Comparison of ENCODE assay signal across 18 cellular contexts in genomic region chr7:1386623-1387220, GRCh38.
DNase-seq lines count a peak whose midpoint lies in the region; ATAC-seq, FAIRE-seq and TF ChIP-seq lines count a peak whose summit lies in the region.
"Had no signal": no experiment of that assay in that cellular context is flagged by ENCODE, and none has a peak within 500 bp of the region (broad histone marks: within the 10 kb centered on the region; RNA-seq: fewer than 3 reads in every experiment).

No MANE protein-coding gene starts in this region.

- H3K27me3 Mint-ChIP-seq in CD14-positive monocyte (ENCODE audit: low read depth in 3 of 3) = peaks cover 21 to 41% (median 29%) of the 10 kb centered on the region in 3 donors

- no peaks in the 10 kb centered on the region for H3K36me3 Mint-ChIP-seq in CD14-positive monocyte

- H3K9me3 ChIP-seq in K562 (replicated peaks; ENCODE audit: control insufficient read depth, insufficient read depth, low read depth, low read length) (no peaks in the 10 kb centered on the region), Karpas-422 (ENCODE audit: low read length) (peaks cover 5% of the 10 kb centered on the region)
- H3K9me3 ChIP-seq: psoas muscle, upper lobe of right lung had no signal

- H3K9me2 ChIP-seq in Karpas-422 (replicated peaks; ENCODE audit: insufficient read depth, low read length) = no peaks in the 10 kb centered on the region

- ATAC-seq in K562 = no peak; the same call in 2 of the 3 replicates
- ATAC-seq: activated CD4-positive, CD25-positive, alpha-beta regulatory T cell treated with anti-CD3 and anti-CD28 coated beads, Interleukin-2, amount 50 U/mL, for 24 hours; left lung; psoas muscle had no signal

- H3K9me1 ChIP-seq in K562 (ENCODE audit: control insufficient read depth, insufficient read depth, low read length) = no peaks in the 10 kb centered on the region

- no peak for TF ChIP-seq EP300 in K562 (IDR thresholded peaks at IDR 0.05; ENCODE audit: low read length)

- H2AFZ ChIP-seq in K562 (ENCODE audit: low read depth, low read length) = no peak overlapping the region
- no peak overlapping the region for H2AFZ ChIP-seq in Karpas-422 (ENCODE audit: low read length)

- H3K4me3 ChIP-seq in K562 (no peak overlapping the region), Karpas-422 (ENCODE audit: low read length) (no peak overlapping the region)
- H3K4me3 ChIP-seq: left lung, psoas muscle, upper lobe of right lung had no signal

- H3K27me3 ChIP-seq in K562 (ENCODE audit: control insufficient read depth in 2 of 2, insufficient read depth in 2 of 2, low read length in 2 of 2) (peaks cover 38 to 67% of the 10 kb centered on the region in 2 experiments; a peak in 4 of 5 replicates), Karpas-422 (ENCODE audit: low read length) (peaks cover 6% of the 10 kb centered on the region; the same call in 1 of the 2 replicates)

- H4K20me1 ChIP-seq in K562 (replicated peaks; ENCODE audit: control insufficient read depth, insufficient read depth, low read length) (no peaks in the 10 kb centered on the region), Karpas-422 (ENCODE audit: insufficient read depth, low read depth, low read length) (no peaks in the 10 kb centered on the region)

- no peak for TF ChIP-seq POLR2A in K562 (conservative IDR thresholded peaks at IDR 0.05)

- no peaks in the 10 kb centered on the region for H3K79me2 ChIP-seq in K562 (ENCODE audit: control insufficient read depth, insufficient read depth, low read length)
- H3K79me2 ChIP-seq in Karpas-422 (ENCODE audit: low read length) = no peaks in the 10 kb centered on the region

- CTCF ChIA-PET in K562 (lab: Yijun Ruan, JAX; ENCODE audit: low intra/inter-chr PET ratio) = no interaction called here

- no peak overlapping the region for H3K27ac Mint-ChIP-seq in CD14-positive monocyte
- H3K27ac Mint-ChIP-seq: activated naive CD8-positive, alpha-beta T cell; CD4-positive, alpha-beta memory T cell had no signal

- WGBS in K562 (ENCODE audit: insufficient coverage, low coverage, missing lambda C conversion rate) = 2% methylated on average over 21 of the region's 25 CpGs

- DNase-seq in NCI-H1417 (lab: John Stamatoyannopoulos, UW) (peak in 2 of 3 experiments; percentile 91 to 92), NCI-H1417 treated with DMSO at 0.1 percent for 48 hours (lab: John Stamatoyannopoulos, UW) (no peak), Ammon's horn (ENCODE audit: low spot score) (peak; percentile 18), NCI-H1105 (lab: John Stamatoyannopoulos, UW) (peak; percentile 70), K562 (ENCODE audit: extremely low read depth in 1 of 4, low spot score in 3 of 4) (no peak), CD14-positive monocyte (ENCODE audit: low spot score) (no peak), Karpas-422 (no peak), activated T-cell treated with anti-CD3 and anti-CD28 coated beads for 4 hours (no peak)
- DNase-seq: activated T-cell treated with anti-CD3 and anti-CD28 coated beads, Interleukin-2, amount 50 U/mL, for 48 hours; brain microvascular endothelial cell; CD4-positive, alpha-beta memory T cell; cortex of kidney; left lung; psoas muscle; stimulated activated CD4-positive, alpha-beta T cell treated with anti-CD3 and anti-CD28 coated beads, Interleukin-4, amount 100 ng/mL, for 4 hours; upper lobe of right lung had no signal

- H3K4me1 ChIP-seq in K562 (replicated peaks in 1 of 2; ENCODE audit: control insufficient read depth in 2 of 2, insufficient read depth in 2 of 2, low read length in 2 of 2) (peaks cover 0 to 24% of the 10 kb centered on the region in 2 experiments; a peak in 1 of 5 replicates), Karpas-422 (ENCODE audit: low read length) (no peaks in the 10 kb centered on the region)
- H3K4me1 ChIP-seq: left lung, psoas muscle, upper lobe of right lung had no signal

- POLR2A ChIA-PET in K562 (lab: Yijun Ruan, JAX) = no interaction called here

- H3K9ac ChIP-seq in K562 (ENCODE audit: insufficient read depth in 1 of 2, low read depth in 2 of 2, low read length in 2 of 2) (no peak overlapping the region), Karpas-422 (ENCODE audit: low read length) (no peak overlapping the region)

- H3K9me3 Mint-ChIP-seq in CD14-positive monocyte = peaks cover 0 to 8% (median 5%) of the 10 kb centered on the region in 7 donors

- intact Hi-C loops in K562 (cut with micrococcal nuclease) (no loop called here), CD14-positive monocyte (cut with micrococcal nuclease) (no loop called here)

- in situ Hi-C loops in K562 (cut with MboI) = no loop called here

- H3K4me3 Mint-ChIP-seq in CD14-positive monocyte = no peak overlapping the region
- H3K4me3 Mint-ChIP-seq: activated naive CD8-positive, alpha-beta T cell had no signal

- TF ChIP-seq RAD21 in K562 (CRISPR knock-in tag; conservative IDR thresholded peaks at IDR 0.05 in 1 of 2, IDR thresholded peaks at IDR 0.05 in 1 of 2) = no peak

- no peak for FAIRE-seq in K562 (lab: Jason Lieb, UNC)

- H3K4me2 ChIP-seq in K562 (ENCODE audit: insufficient read depth, low read length) (no peak overlapping the region), Karpas-422 (ENCODE audit: low read depth, low read length, poor library complexity, severe bottlenecking) (no peak overlapping the region)

- H3K4me1 Mint-ChIP-seq in CD14-positive monocyte = no peaks in the 10 kb centered on the region

- H3K36me3 ChIP-seq in K562 (ENCODE audit: control insufficient read depth, insufficient read depth, low read length) (no peaks in the 10 kb centered on the region), Karpas-422 (ENCODE audit: insufficient read depth, low read length) (no peaks in the 10 kb centered on the region)
- H3K36me3 ChIP-seq: brain microvascular endothelial cell, left lung, upper lobe of right lung had no signal

- no TSS peak for BruUV-seq in K562 (replicated peaks; lab: Mats Ljungman, UMichigan)

- TF ChIP-seq CTCF in K562 (IDR thresholded peaks at IDR 0.05 in 2 of 3, conservative IDR thresholded peaks at IDR 0.05 in 1 of 3; ENCODE audit: insufficient read depth in 2 of 3, low read depth in 1 of 3, low read length in 3 of 3) (no peak), CD14-positive monocyte (IDR thresholded peaks at IDR 0.05) (no peak)

- H3K27ac ChIP-seq in K562 (ENCODE audit: extremely low read depth, low read depth, low read length) (no peak overlapping the region), Karpas-422 (ENCODE audit: low read length) (no peak overlapping the region)
- H3K27ac ChIP-seq: brain microvascular endothelial cell, left lung, psoas muscle, upper lobe of right lung had no signal

TF ChIP-seq in K562, 482 proteins besides CTCF, POLR2A, EP300 and RAD21:
- TF ChIP-seq RFX1 (IDR thresholded peaks at IDR 0.05) (peak; percentile 79), ZNF318 (IDR thresholded peaks at IDR 0.05; ENCODE audit: borderline replicate concordance in 1 of 2, low read depth in 1 of 2) (no peak), ZNF75A (CRISPR knock-in tag; IDR thresholded peaks at IDR 0.05) (no peak)

Comparison
In these comparisons a context has a peak if more than half of its experiments do, and no peak if none do; other contexts are left out.
1. DNase-seq: peak in NCI-H1417 (2 of 3), Ammon's horn (single experiment) and NCI-H1105 (single experiment); none in NCI-H1417 treated with DMSO at 0.1 percent for 48 hours (single experiment), K562 (0 of 4), CD14-positive monocyte (single experiment), Karpas-422 (single experiment) and activated T-cell treated with anti-CD3 and anti-CD28 coated beads for 4 hours (single experiment).